Comparison of ENCODE assay signal across 8 cellular contexts in genomic region chr1:9539165-9539828, GRCh38. TPM values are rescaled to one million over a fixed set of nuclear protein-coding genes. Genes with fewer than 3 reads are reported as not detected.
DNase-seq lines count a peak whose midpoint lies in the region; ATAC-seq, FAIRE-seq and TF ChIP-seq lines count a peak whose summit lies in the region.

Gene SLC25A33 (plus strand): TSS chr1:9539465. CDS start chr1:9539692, 227 bp downstream.

- H3K36me3 ChIP-seq in WERI-Rb-1 (no peaks in the 10 kb centered on the region; the same call in 1 of the 2 replicates), mammary epithelial cell (ENCODE audit: insufficient read depth, low read length) (no peaks in the 10 kb centered on the region), small intestine (ENCODE audit: control insufficient read depth in 2 of 2, insufficient read depth in 2 of 2, low read length in 2 of 2) (no peaks in the 10 kb centered on the region)

- intact Hi-C loops in mammary epithelial cell (cut with micrococcal nuclease): no loop called here

- H3K9ac ChIP-seq in mammary epithelial cell (ENCODE audit: insufficient read depth, low read length): peak within 1 kb of the TSS; percentile 68

- dilution Hi-C loops in mammary epithelial cell (cut with HindIII; ENCODE audit: low sequenced_read_pairs): loop anchor here (5.0 kb wide), 1 partner anchor 33 kb away; no protein-coding TSS in a partner anchor

- peaks cover 2% of the 10 kb centered on the region for H4K20me1 ChIP-seq in mammary epithelial cell (ENCODE audit: insufficient read depth, low read length)

- no TSS peak for BruUV-seq in mammary epithelial cell (replicated peaks; lab: Mats Ljungman, UMichigan)

- peak within 1 kb of the TSS; percentile 86 for H2AFZ ChIP-seq in mammary epithelial cell (ENCODE audit: low read depth, low read length)

- CTCF ChIA-PET in AG04449 (lab: Yijun Ruan, JAX): interaction anchor here (1.5 to 5.7 kb wide), 2 partner anchors 10 to 44 kb away, joined by 4 to 28 read pairs; no protein-coding TSS in a partner anchor
- CTCF ChIA-PET in mammary epithelial cell (lab: Charles Lee; ENCODE audit: low non-redundant PET): no interaction called here

- 10% methylated on average over 9 of the region's 92 CpGs for WGBS in mammary epithelial cell (ENCODE audit: low coverage, missing lambda C conversion rate)
- WGBS in small intestine, 3 donors: 0 to 1% (median 0%) methylated on average over 47 to 92 of the region's 92 CpGs

- H3K4me3 ChIP-seq in AG04449 (ENCODE audit: low read depth, low read length): peak within 1 kb of the TSS; percentile 83
- peak within 1 kb of the TSS; percentile 90 for H3K4me3 ChIP-seq in WERI-Rb-1 (ENCODE audit: low read depth, low read length)
- H3K4me3 ChIP-seq in mammary epithelial cell (replicated peaks in 1 of 3; ENCODE audit: insufficient read depth in 1 of 3, low read depth in 2 of 3, low read length in 3 of 3): peak within 1 kb of the TSS; percentile 57 to 82 (median 66)
- H3K4me3 ChIP-seq in small intestine (ENCODE audit: low read depth in 1 of 2, low read length in 2 of 2): peak within 1 kb of the TSS; percentile 76 to 86

- ATAC-seq in GM18873 (IDR thresholded peaks at IDR 0.05; ENCODE audit: low FRiP score, unreplicated experiment) (peak; percentile 85), HG03135 (IDR thresholded peaks at IDR 0.05; ENCODE audit: unreplicated experiment) (peak; percentile 93)

- POLR2A ChIA-PET in AG04449 (lab: Yijun Ruan, JAX): interaction anchor here (0.5 to 1.2 kb wide), 7 partner anchors 12 to 149 kb away, joined by 3 to 4 read pairs (median 3); partner anchors contain the start of gene TMEM201

- no peak for FAIRE-seq in small intestine (lab: Jason Lieb, UNC)

- peaks cover 39% of the 10 kb centered on the region for H3K79me2 ChIP-seq in mammary epithelial cell (ENCODE audit: insufficient read depth, low read length)

- no peaks in the 10 kb centered on the region for H3K27me3 ChIP-seq in WERI-Rb-1 (ENCODE audit: insufficient read depth, low read depth, severe bottlenecking)
- H3K27me3 ChIP-seq in mammary epithelial cell (ENCODE audit: insufficient read depth, low read length): no peaks in the 10 kb centered on the region
- no peaks in the 10 kb centered on the region for H3K27me3 ChIP-seq in small intestine (ENCODE audit: control insufficient read depth in 2 of 2, insufficient read depth in 2 of 2, low read length in 2 of 2)

- H3K27ac ChIP-seq in WERI-Rb-1 (peak within 1 kb of the TSS; percentile 86), mammary epithelial cell (ENCODE audit: insufficient read depth, low read depth, low read length) (peak within 1 kb of the TSS; percentile 73), small intestine (ENCODE audit: low read depth in 1 of 2, low read length in 1 of 2) (peak within 1 kb of the TSS; percentile 92 to 96)

- no peak for TF ChIP-seq CTCF in AG04449 (IDR thresholded peaks at IDR 0.05; ENCODE audit: insufficient read depth, low read length, missing control alignments)
- no peak for TF ChIP-seq CTCF in WERI-Rb-1 (IDR thresholded peaks at IDR 0.05; ENCODE audit: low read depth, low read length)
- TF ChIP-seq CTCF in mammary epithelial cell (conservative IDR thresholded peaks at IDR 0.05 in 1 of 2, IDR thresholded peaks at IDR 0.05 in 1 of 2; ENCODE audit: extremely low read depth in 1 of 2, insufficient read depth in 1 of 2, low read depth in 1 of 2, low read length in 2 of 2): no peak

- DNase-seq in AG04449 (ENCODE audit: low read depth, low spot score) (peak; percentile 70), NCI-H2196 (lab: John Stamatoyannopoulos, UW; ENCODE audit: unreplicated experiment) (peak; percentile 98), WERI-Rb-1 (peak; percentile 98), mammary epithelial cell (peak; percentile 92), iPS-NIHi11 (ENCODE audit: low spot score) (peak; percentile 98), small intestine (peak; percentile 98)

- H3K4me1 ChIP-seq in mammary epithelial cell (ENCODE audit: insufficient read depth, low read length): peaks cover 12% of the 10 kb centered on the region
- H3K4me1 ChIP-seq in small intestine (ENCODE audit: control insufficient read depth in 2 of 2, insufficient read depth in 1 of 2, low read depth in 1 of 2, low read length in 1 of 2): peaks cover 1 to 15% of the 10 kb centered on the region in 2 donors

- peak within 1 kb of the TSS; percentile 99 for H3K4me2 ChIP-seq in mammary epithelial cell (ENCODE audit: insufficient read depth, low read depth, low read length)

- H3K9me3 ChIP-seq in WERI-Rb-1 (ENCODE audit: severe bottlenecking) (no peaks in the 10 kb centered on the region), mammary epithelial cell (replicated peaks; ENCODE audit: insufficient read depth, low read length) (no peaks in the 10 kb centered on the region), small intestine (ENCODE audit: control insufficient read depth, low read depth) (no peaks in the 10 kb centered on the region)

- in situ Hi-C loops in mammary epithelial cell (cut with MboI; ENCODE audit: low sequenced_read_pairs in 2 of 2): no loop called here

RNA-seq across cellular contexts. Expression of gene SLC25A33, which starts in this region (rescaled TPM):
- 1 to 10 TPM; 2.2 to 4.0 TPM for total RNA-seq in mammary epithelial cell
- polyA plus RNA-seq in mammary epithelial cell (2.5 TPM), small intestine (1 to 10 TPM; 2.7 to 5.5 (median 3.0) TPM)
- 1.2 TPM for polyA minus RNA-seq in mammary epithelial cell

Comparison
In these comparisons a context has a peak if more than half of its experiments do, and no peak if none do; other contexts are left out.
1. Peak in every context shown above with its lines: DNase-seq, ATAC-seq, H3K4me3 ChIP-seq and H3K27ac ChIP-seq.